8 cellular contexts compared by ENCODE assay signal in genomic region chr9:34375901-34376595, GRCh38. TPM values are rescaled to one million over a fixed set of nuclear protein-coding genes. Genes with fewer than 3 reads are reported as not detected.
DNase-seq lines count a peak whose midpoint lies in the region; ATAC-seq, FAIRE-seq and TF ChIP-seq lines count a peak whose summit lies in the region.

No MANE protein-coding gene starts in this region.

- SMC1A ChIA-PET in GM12878 (lab: Charles Lee; ENCODE audit: uncharacterized antibody, unreplicated experiment): interaction anchor here (0.8 to 8.7 kb wide), 2 partner anchors 15 to 43 kb away, joined by 3 to 73 read pairs; no protein-coding TSS in a partner anchor

- TF ChIP-seq POLR2A in GM12878 (IDR thresholded peaks at IDR 0.05; ENCODE audit: low read depth, low read length): no peak
- no peak for TF ChIP-seq POLR2A in gastrocnemius medialis (IDR thresholded peaks at IDR 0.05)

- intact Hi-C loops in GM12878 (cut with micrococcal nuclease; ENCODE audit: unreplicated experiment) (loop anchor here (5.0 kb wide), 1 partner anchor 124 kb away; no protein-coding TSS in a partner anchor), gastrocnemius medialis (cut with DNase I; ENCODE audit: low total_unique reads) (loop anchor here (2.0 to 5.0 kb wide), 3 partner anchors 33 to 249 kb away; partner anchors contain the start of gene DCAF12)

- H3K36me3 ChIP-seq in SK-N-MC (ENCODE audit: insufficient read depth, low read length) (no peaks in the 10 kb centered on the region), GM12878 (ENCODE audit: control insufficient read depth in 2 of 2, insufficient read depth in 2 of 2, low read length in 1 of 2) (no peaks in the 10 kb centered on the region), gastrocnemius medialis (peaks cover 0 to 14% of the 10 kb centered on the region in 2 donors)

- H3K27ac ChIP-seq in SK-N-MC (no peak overlapping the region), GM12878 (ENCODE audit: control insufficient read depth, insufficient read depth) (no peak overlapping the region), gastrocnemius medialis (peak overlapping the region; percentile 89 to 93 (median 92))

- peak in 1 of 3 experiments; percentile 17; a peak in 2 of 6 replicates for TF ChIP-seq CTCF in GM12878 (IDR thresholded peaks at IDR 0.05 in 2 of 3, conservative IDR thresholded peaks at IDR 0.05 in 1 of 3; ENCODE audit: control insufficient read depth in 2 of 3, extremely low read depth in 1 of 3, insufficient read depth in 1 of 3, low read depth in 3 of 3, low read length in 3 of 3)
- TF ChIP-seq CTCF in gastrocnemius medialis (IDR thresholded peaks at IDR 0.05 in 4 of 5, conservative IDR thresholded peaks at IDR 0.05 in 1 of 5): peak in 3 of 5 experiments; percentile 19 to 47 (median 42)

- WGBS in GM12878 (ENCODE audit: insufficient coverage, insufficient replicate concordance, low lambda C conversion rate, missing lambda C conversion rate): 5% methylated on average over 22 of the region's 22 CpGs

- BruUV-seq in GM12878 (replicated peaks; lab: Mats Ljungman, UMichigan): no TSS peak

- H3K4me3 ChIP-seq in SK-N-MC (peak overlapping the region; percentile 86), GM12878 (peak overlapping the region; percentile 68), iPS-18c (ENCODE audit: insufficient read depth, low read depth, low read length) (peak overlapping the region; percentile 76), gastrocnemius medialis (peak overlapping the region; percentile 72 to 85 (median 78))

- CTCF ChIA-PET in GM12878 (lab: Yijun Ruan, JAX): interaction anchor here (0.8 to 7.9 kb wide), 5 partner anchors 28 to 258 kb away, joined by 3 to 134 read pairs (median 4); no protein-coding TSS in a partner anchor

- H3K9ac ChIP-seq in SK-N-MC (ENCODE audit: insufficient read length) (peak overlapping the region; percentile 40), GM12878 (ENCODE audit: control insufficient read depth, insufficient read depth, low read length) (peak overlapping the region; percentile 37; the same call in 1 of the 2 replicates)

- peaks cover 19% of the 10 kb centered on the region for H3K4me1 ChIP-seq in GM12878 (ENCODE audit: control insufficient read depth, insufficient read depth, low read length)
- peaks cover 26 to 42% of the 10 kb centered on the region in 2 donors for H3K4me1 ChIP-seq in gastrocnemius medialis

- peak overlapping the region; percentile 99 for H3K4me2 ChIP-seq in GM12878 (ENCODE audit: control insufficient read depth, insufficient read depth)

- in situ Hi-C loops in GM12878 (cut with MboI) (no loop called here), gastrocnemius medialis (cut with MboI; ENCODE audit: low sequenced_read_pairs in 4 of 4) (loop anchor here (5.0 kb wide), 2 partner anchors 39 to 44 kb away; no protein-coding TSS in a partner anchor)

- DNase-seq in ELR (ENCODE audit: low read depth): peak; percentile 32
- no peak for DNase-seq in SK-N-MC (ENCODE audit: low read depth, low spot score)
- DNase-seq in GM12878 (ENCODE audit: low read depth, low spot score): no peak
- DNase-seq in gastrocnemius medialis: peak; percentile 65 to 90
- no peak for DNase-seq in COLO829 (ENCODE audit: low spot score)

- ATAC-seq in HG03439 (IDR thresholded peaks at IDR 0.05; ENCODE audit: unreplicated experiment) (peak; percentile 23), GM12878 (peak; percentile 61), gastrocnemius medialis (peak; percentile 44 to 52), GM19035 (IDR thresholded peaks at IDR 0.05; ENCODE audit: unreplicated experiment) (no peak)

- RAD21 ChIA-PET in GM12878 (lab: Charles Lee; ENCODE audit: unreplicated experiment): interaction anchor here (1.8 kb wide), 1 partner anchor 43 kb away, joined by 7 read pairs; no protein-coding TSS in a partner anchor

- H3K9me3 ChIP-seq in SK-N-MC (ENCODE audit: low read depth, low read length) (no peaks in the 10 kb centered on the region), GM12878 (replicated peaks; ENCODE audit: control insufficient read depth, insufficient read depth, low read length) (no peaks in the 10 kb centered on the region; the same call in 2 of the 3 replicates), iPS-18c (ENCODE audit: control insufficient read depth, insufficient read depth, low read length) (peaks cover 7% of the 10 kb centered on the region), gastrocnemius medialis (no peaks in the 10 kb centered on the region)

- H3K79me2 ChIP-seq in GM12878 (ENCODE audit: control insufficient read depth, insufficient read depth, low read length): no peaks in the 10 kb centered on the region

- H3K27me3 ChIP-seq in GM12878 (replicated peaks in 1 of 2; ENCODE audit: control insufficient read depth in 2 of 2, insufficient read depth in 2 of 2, low read length in 1 of 2): peaks cover 2% of the 10 kb centered on the region in 2 experiments; a peak in 3 of 4 replicates
- no peaks in the 10 kb centered on the region for H3K27me3 ChIP-seq in gastrocnemius medialis

- TF ChIP-seq RAD21 in GM12878 (IDR thresholded peaks at IDR 0.05; ENCODE audit: insufficient read depth, low read depth, low read length): no peak

- no peaks in the 10 kb centered on the region for H4K20me1 ChIP-seq in GM12878 (ENCODE audit: control insufficient read depth, insufficient read depth)

- no peak for FAIRE-seq in GM12878 (lab: Jason Lieb, UNC)

- POLR2A ChIA-PET in GM12878 (lab: Charles Lee): no interaction called here

- peak overlapping the region; percentile 92 for H2AFZ ChIP-seq in GM12878 (ENCODE audit: control insufficient read depth, low read depth, low read length)

- no peak for TF ChIP-seq EP300 in GM12878 (IDR thresholded peaks at IDR 0.05; ENCODE audit: borderline replicate concordance in 1 of 2, control insufficient read depth in 1 of 2, low read depth in 2 of 2, low read length in 2 of 2)

TF ChIP-seq in GM12878, 131 proteins besides CTCF, POLR2A, EP300 and RAD21 (continues in another document):
- TF ChIP-seq KLF5 (IDR thresholded peaks at IDR 0.05; ENCODE audit: partially characterized antibody): no peak
- no peak for TF ChIP-seq CBX3 (IDR thresholded peaks at IDR 0.05; ENCODE audit: borderline replicate concordance, low read depth)
- TF ChIP-seq IKZF2 (IDR thresholded peaks at IDR 0.05): no peak; a peak in 1 of 4 replicates
- TF ChIP-seq ZSCAN29 (IDR thresholded peaks at IDR 0.05): no peak

RNA-seq across cellular contexts. Expression of gene MYORG, which starts 0.7 kb away (rescaled TPM):
- total RNA-seq in GM12878 (2013; cell fraction: nucleolus; rRNA removed): 0.08 and 0.10 TPM in 2 replicates
- 0.11 and 0.16 TPM in 2 replicates for total RNA-seq in GM12878 (2014; rRNA removed)
- total RNA-seq in GM12878 (2014; rRNA removed; fragmentation: Illumina TruSeq; extraction: Trizol): 0.05 and 0.09 TPM in 2 replicates
- total RNA-seq in GM12878 (2021): 0.21 and 0.36 TPM in 2 replicates
- polyA plus RNA-seq in GM12878 (2011; ENCODE audit: low read depth): 0.07 TPM
- not detected in 2 replicates for polyA plus RNA-seq in GM12878 (2011; rRNA removed)
- polyA plus RNA-seq in GM12878 (2011; cell fraction: cytosol; rRNA removed): 0.03 TPM in 2 replicates
- not detected in 2 replicates for polyA plus RNA-seq in GM12878 (2011; cell fraction: nucleus; rRNA removed)
- polyA plus RNA-seq in GM12878 (2012): 0.18 and 0.20 TPM in 2 replicates
- 0.10 and 0.16 TPM in 2 replicates for polyA plus RNA-seq in GM12878 (2014; fragmentation: Illumina TruSeq; extraction: Trizol)
- polyA plus RNA-seq in GM12878 (2014; fragmentation: Nextera tagmentation; extraction: Ambion mirVana): under 1 TPM; 0.06 to 0.07 TPM
- polyA plus RNA-seq in GM12878 (2014; rRNA removed): 0.05 and 0.15 TPM in 2 replicates
- polyA plus RNA-seq in GM12878 (2016; fragmentation: Nextera tagmentation; extraction: Ambion mirVana): under 1 TPM; 0.13 to 0.24 TPM
- not detected in 2 replicates for polyA minus RNA-seq in GM12878 (2011; rRNA and poly(A)+ RNA removed)
- polyA minus RNA-seq in GM12878 (2011; cell fraction: cytosol; rRNA and poly(A)+ RNA removed): not detected in 2 replicates
- polyA minus RNA-seq in GM12878 (2011; cell fraction: nucleus; rRNA and poly(A)+ RNA removed): under 0.01 TPM in 1 of 2 replicates, not detected in the other
- 100 to 1,000 TPM in 1 of 4 donors, 10 to 100 TPM in 2, 1 to 10 TPM in 1; 8.6 to 149 (median 49.5) TPM for total RNA-seq in gastrocnemius medialis

RNA-seq across cellular contexts. Expression of gene NUDT2, which starts 46.7 kb away (rescaled TPM):
- 4.5 and 7.5 TPM in 2 replicates for total RNA-seq in GM12878 (2013; cell fraction: nucleolus; rRNA removed)
- total RNA-seq in GM12878 (2014; rRNA removed) (24.8 and 24.9 TPM in 2 replicates), GM12878 (2014; rRNA removed; fragmentation: Illumina TruSeq; extraction: Trizol) (28.7 and 31.2 TPM in 2 replicates), GM12878 (2021) (23.8 and 24.5 TPM in 2 replicates), gastrocnemius medialis (10 to 100 TPM in 3 of 4 donors, 1 to 10 TPM in 1; 8.2 to 19.9 (median 16.1) TPM)
- polyA plus RNA-seq in GM12878 (2011; ENCODE audit: low read depth): 23.4 TPM
- polyA plus RNA-seq in GM12878 (2011; rRNA removed) (46.6 and 46.8 TPM in 2 replicates), GM12878 (2014; fragmentation: Illumina TruSeq; extraction: Trizol) (29.2 and 30.1 TPM in 2 replicates), GM12878 (2014; fragmentation: Nextera tagmentation; extraction: Ambion mirVana) (10 to 100 TPM; 54.4 to 55.1 TPM), GM12878 (2014; rRNA removed) (27.7 and 27.8 TPM in 2 replicates), GM12878 (2016; fragmentation: Nextera tagmentation; extraction: Ambion mirVana) (10 to 100 TPM; 37.2 to 40.5 TPM)
- 41.7 and 43.4 TPM in 2 replicates for polyA plus RNA-seq in GM12878 (2011; cell fraction: cytosol; rRNA removed)
- polyA plus RNA-seq in GM12878 (2011; cell fraction: nucleus; rRNA removed): 16.7 and 20.8 TPM in 2 replicates
- 25.8 and 30.5 TPM in 2 replicates for polyA plus RNA-seq in GM12878 (2012)
- 20.0 and 23.2 TPM in 2 replicates for polyA minus RNA-seq in GM12878 (2011; rRNA and poly(A)+ RNA removed)
- 4.0 and 4.9 TPM in 2 replicates for polyA minus RNA-seq in GM12878 (2011; cell fraction: cytosol; rRNA and poly(A)+ RNA removed)
- 2.3 and 4.7 TPM in 2 replicates for polyA minus RNA-seq in GM12878 (2011; cell fraction: nucleus; rRNA and poly(A)+ RNA removed)

RNA-seq across cellular contexts. Expression of gene KIF24, which starts 47.0 kb away (rescaled TPM):
- total RNA-seq in GM12878 (2013; cell fraction: nucleolus; rRNA removed): 8.8 and 9.8 TPM in 2 replicates
- total RNA-seq in GM12878 (2014; rRNA removed) (6.0 and 6.7 TPM in 2 replicates), GM12878 (2014; rRNA removed; fragmentation: Illumina TruSeq; extraction: Trizol) (5.7 TPM in 2 replicates), GM12878 (2021) (5.2 and 5.3 TPM in 2 replicates), gastrocnemius medialis (under 1 TPM; 0.13 to 0.68 (median 0.50) TPM)
- 1.1 TPM for polyA plus RNA-seq in GM12878 (2011; ENCODE audit: low read depth)
- polyA plus RNA-seq in GM12878 (2011; rRNA removed) (4.4 and 5.0 TPM in 2 replicates), GM12878 (2014; fragmentation: Illumina TruSeq; extraction: Trizol) (4.7 and 5.5 TPM in 2 replicates), GM12878 (2014; fragmentation: Nextera tagmentation; extraction: Ambion mirVana) (under 1 TPM; 0.58 to 0.66 TPM), GM12878 (2014; rRNA removed) (4.2 and 4.5 TPM in 2 replicates), GM12878 (2016; fragmentation: Nextera tagmentation; extraction: Ambion mirVana) (1 to 10 TPM; 5.8 to 6.0 TPM)
- polyA plus RNA-seq in GM12878 (2011; cell fraction: cytosol; rRNA removed): 4.1 and 4.7 TPM in 2 replicates
- 7.0 and 7.2 TPM in 2 replicates for polyA plus RNA-seq in GM12878 (2011; cell fraction: nucleus; rRNA removed)
- polyA plus RNA-seq in GM12878 (2012): 1.3 and 1.7 TPM in 2 replicates
- polyA minus RNA-seq in GM12878 (2011; rRNA and poly(A)+ RNA removed): 10.2 and 10.5 TPM in 2 replicates
- polyA minus RNA-seq in GM12878 (2011; cell fraction: cytosol; rRNA and poly(A)+ RNA removed): 2.9 and 4.2 TPM in 2 replicates
- polyA minus RNA-seq in GM12878 (2011; cell fraction: nucleus; rRNA and poly(A)+ RNA removed): 4.2 and 7.8 TPM in 2 replicates

Comparison
In these comparisons a context has a peak if more than half of its experiments do, and no peak if none do; other contexts are left out.
1. DNase-seq: peak in ELR (single experiment) and gastrocnemius medialis (2 of 2); none in SK-N-MC (single experiment), GM12878 (single experiment) and COLO829 (single experiment).
2. H3K27ac ChIP-seq: peak in gastrocnemius medialis (4 of 4); none in SK-N-MC (single experiment) and GM12878 (single experiment).
3. RNA of gene MYORG, which starts 0.7 kb away (total RNA-seq): 8.6 to 149 TPM in gastrocnemius medialis; 0.05 to 0.36 TPM in GM12878; every median in the first group is over 4 times any median in the second.
4. Peak in every context shown above with its lines, with median percentiles within 50 percentile points of each other: H3K4me3 ChIP-seq.